Comparison of ENCODE assay signal across 9 cellular contexts in genomic region chr1:204523605-204524215, GRCh38. TPM values are rescaled to one million over a fixed set of nuclear protein-coding genes. Genes with fewer than 3 reads are reported as not detected.
A peak's percentile ranks its signal among the peaks of the same experiment; 100 is the strongest.
DNase-seq lines count a peak whose midpoint lies in the region; ATAC-seq and TF ChIP-seq lines count a peak whose summit lies in the region.
"Had no signal": no experiment of that assay in that cellular context is flagged by ENCODE, and none has a peak within 500 bp of the region (broad histone marks: within the 10 kb centered on the region; RNA-seq: fewer than 3 reads in every experiment).

No MANE protein-coding gene starts in this region.

- intact Hi-C loops in CD4-positive, alpha-beta T cell (cut with DNase I, micrococcal nuclease), result loop anchor here (2.0 to 5.0 kb wide), 2 partner anchors 19 to 39 kb away; no protein-coding TSS in a partner anchor
- intact Hi-C loops in Caco-2 (cut with micrococcal nuclease; ENCODE audit: unreplicated experiment), result no loop called here

- H2BK5ac ChIP-seq in mesendoderm (ENCODE audit: low read length), result no peak overlapping the region

- no peak overlapping the region for H3K9ac ChIP-seq in mesendoderm (ENCODE audit: low read length)

- H3K9me3 Mint-ChIP-seq in CD4-positive, alpha-beta T cell, result peaks cover 2% of the 10 kb centered on the region
- H3K9me3 Mint-ChIP-seq in activated CD8-positive, alpha-beta T cell treated with anti-CD3 and anti-CD28 coated beads, Interleukin-2, amount 10 ng/mL, durations not matched to agents 7 days and 5 days (ENCODE audit: insufficient read depth), result peaks cover 15% of the 10 kb centered on the region
- H3K9me3 Mint-ChIP-seq in Caco-2 (ENCODE audit: unreplicated experiment), result peaks cover 9% of the 10 kb centered on the region

- no peak overlapping the region for H2AK5ac ChIP-seq in mesendoderm (ENCODE audit: low read length)

- H3K56ac ChIP-seq in mesendoderm (ENCODE audit: low read length), result no peak overlapping the region

- peak overlapping the region; percentile 82 for H3K27ac Mint-ChIP-seq in CD4-positive, alpha-beta T cell
- peak overlapping the region; percentile 9 for H3K27ac Mint-ChIP-seq in activated CD8-positive, alpha-beta T cell treated with anti-CD3 and anti-CD28 coated beads, Interleukin-2, amount 10 ng/mL, durations not matched to agents 7 days and 5 days
- H3K27ac Mint-ChIP-seq in Caco-2 (ENCODE audit: unreplicated experiment), result no peak overlapping the region

- H3K27ac ChIP-seq in CD4-positive, alpha-beta T cell (ENCODE audit: low read depth, low read length), result no peak overlapping the region
- H3K27ac ChIP-seq in HEK293 (ENCODE audit: extremely low read depth, low read depth, low read length) (no peak overlapping the region), mesendoderm (ENCODE audit: low read depth, low read length) (no peak overlapping the region)

- no peak overlapping the region for H4K5ac ChIP-seq in mesendoderm (ENCODE audit: low read length)

- peaks cover 15% of the 10 kb centered on the region for H3K79me1 ChIP-seq in mesendoderm (ENCODE audit: low read length)

- H3K18ac ChIP-seq in mesendoderm (ENCODE audit: low read length), result no peak overlapping the region

- no peak overlapping the region for H3K4ac ChIP-seq in mesendoderm (ENCODE audit: low read depth, low read length)

- no peaks in the 10 kb centered on the region for H3K27me3 ChIP-seq in CD4-positive, alpha-beta T cell (ENCODE audit: control insufficient read depth, insufficient read depth, low read length)
- H3K27me3 ChIP-seq in mesendoderm (ENCODE audit: insufficient read depth, low read length, poor library complexity) (no peaks in the 10 kb centered on the region), Caco-2 (replicated peaks; ENCODE audit: control insufficient read depth, insufficient read depth, low read length) (no peaks in the 10 kb centered on the region)

- peaks cover 37% of the 10 kb centered on the region for H3K79me2 ChIP-seq in mesendoderm (ENCODE audit: control insufficient read depth, insufficient read depth, low read length)

- H3K4me1 Mint-ChIP-seq in CD4-positive, alpha-beta T cell (ENCODE audit: low read depth), result peaks cover 65% of the 10 kb centered on the region
- H3K4me1 Mint-ChIP-seq in activated CD8-positive, alpha-beta T cell treated with anti-CD3 and anti-CD28 coated beads, Interleukin-2, amount 10 ng/mL, durations not matched to agents 7 days and 5 days (ENCODE audit: low read depth), result peaks cover 45% of the 10 kb centered on the region
- H3K4me1 Mint-ChIP-seq in Caco-2 (ENCODE audit: low read depth, unreplicated experiment), result peaks cover 5% of the 10 kb centered on the region

- BruUV-seq in Caco-2 (replicated peaks; lab: Mats Ljungman, UMichigan), result no TSS peak

- H2BK120ac ChIP-seq in mesendoderm (ENCODE audit: low read depth, low read length), result no peak overlapping the region

- CTCF ChIA-PET in CD4-positive, alpha-beta T cell (lab: Charles Lee), result interaction anchor here (1.5 to 2.2 kb wide), 3 partner anchors 21 to 284 kb away, joined by 4 to 7 read pairs (median 6); no protein-coding TSS in a partner anchor
- CTCF ChIA-PET in HEK293 (lab: Yijun Ruan, JAX) (interaction anchor here (0.6 to 1.2 kb wide), 3 partner anchors 15 to 93 kb away, joined by 3 to 5 read pairs (median 5); no protein-coding TSS in a partner anchor), Caco-2 (lab: Charles Lee) (no interaction called here)
- CTCF ChIA-PET in activated CD8-positive, alpha-beta T cell treated with anti-CD3 and anti-CD28 coated beads, Interleukin-2, amount 10 ng/mL, durations not matched to agents 7 days and 5 days (lab: Charles Lee), result interaction anchor here (0.6 to 4.2 kb wide), 9 partner anchors 20 to 283 kb away, joined by 3 to 16 read pairs (median 4); no protein-coding TSS in a partner anchor

- H2BK15ac ChIP-seq in mesendoderm (replicated peaks; ENCODE audit: low read depth), result no peak overlapping the region

- peaks cover 77% of the 10 kb centered on the region for H3K36me3 Mint-ChIP-seq in CD4-positive, alpha-beta T cell (ENCODE audit: low read depth)
- H3K36me3 Mint-ChIP-seq in activated CD8-positive, alpha-beta T cell treated with anti-CD3 and anti-CD28 coated beads, Interleukin-2, amount 10 ng/mL, durations not matched to agents 7 days and 5 days (ENCODE audit: low read depth), result peaks cover 64% of the 10 kb centered on the region
- H3K36me3 Mint-ChIP-seq in Caco-2 (ENCODE audit: insufficient read depth, unreplicated experiment), result peaks cover 66% of the 10 kb centered on the region

- peaks cover 26 to 52% of the 10 kb centered on the region in 2 experiments; a peak in 2 of 3 replicates for H3K36me3 ChIP-seq in HEK293 (ENCODE audit: control insufficient read depth in 2 of 2, insufficient read depth in 1 of 2, low read length in 2 of 2)
- peaks cover 2% of the 10 kb centered on the region for H3K36me3 ChIP-seq in mesendoderm (ENCODE audit: control insufficient read depth, insufficient read depth, low read length)
- no peaks in the 10 kb centered on the region; the same call in 1 of the 2 replicates for H3K36me3 ChIP-seq in Caco-2 (ENCODE audit: control insufficient read depth, insufficient read depth, low read length)

- H4K8ac ChIP-seq in mesendoderm (ENCODE audit: low read depth, low read length), result no peak overlapping the region

- peak overlapping the region; percentile 54 for H3K4me3 Mint-ChIP-seq in CD4-positive, alpha-beta T cell
- H3K4me3 Mint-ChIP-seq in activated CD8-positive, alpha-beta T cell treated with anti-CD3 and anti-CD28 coated beads, Interleukin-2, amount 10 ng/mL, durations not matched to agents 7 days and 5 days, result no peak overlapping the region
- no peak overlapping the region for H3K4me3 Mint-ChIP-seq in Caco-2 (ENCODE audit: unreplicated experiment)

- no peaks in the 10 kb centered on the region for H3K9me3 ChIP-seq in CD4-positive, alpha-beta T cell (ENCODE audit: control insufficient read depth, low read length)
- H3K9me3 ChIP-seq in HEK293 (ENCODE audit: control insufficient read depth, insufficient read depth, low read depth, low read length), result no peaks in the 10 kb centered on the region
- H3K9me3 ChIP-seq in Caco-2, result peaks cover 10% of the 10 kb centered on the region

- H3K23ac ChIP-seq in mesendoderm (ENCODE audit: low read length), result no peak overlapping the region

- no peaks in the 10 kb centered on the region for H3K4me1 ChIP-seq in HEK293 (ENCODE audit: control insufficient read depth, insufficient read depth, low read length)
- no peaks in the 10 kb centered on the region for H3K4me1 ChIP-seq in mesendoderm (ENCODE audit: control insufficient read depth, low read depth, low read length)
- H3K4me1 ChIP-seq in Caco-2, result 0 out of 2 replicates have a peak, but pooled peaks cover 7% of the 10 kb centered on the region

- no peak overlapping the region for H3K4me2 ChIP-seq in mesendoderm (ENCODE audit: low read length)

- POLR2A ChIA-PET in CD4-positive, alpha-beta T cell (lab: Charles Lee), result interaction anchor here (1.8 to 5.7 kb wide), 3 partner anchors 11 to 29 kb away, joined by 4 to 50 read pairs (median 7); partner anchors contain the start of gene PIK3C2B
- POLR2A ChIA-PET in HEK293 (lab: Yijun Ruan, JAX), result interaction anchor here (1.0 kb wide), 1 partner anchor 18 kb away, joined by 3 read pairs; no protein-coding TSS in a partner anchor
- POLR2A ChIA-PET in activated CD8-positive, alpha-beta T cell treated with anti-CD3 and anti-CD28 coated beads, Interleukin-2, amount 10 ng/mL, durations not matched to agents 7 days and 5 days (lab: Charles Lee), result interaction anchor here (0.8 to 1.4 kb wide), 3 partner anchors 8 to 30 kb away, joined by 3 to 5 read pairs (median 4); partner anchors contain the start of gene MDM4
- POLR2A ChIA-PET in Caco-2 (lab: Charles Lee), result no interaction called here

- H3K27me3 Mint-ChIP-seq in CD4-positive, alpha-beta T cell, result no peaks in the 10 kb centered on the region
- H3K27me3 Mint-ChIP-seq in activated CD8-positive, alpha-beta T cell treated with anti-CD3 and anti-CD28 coated beads, Interleukin-2, amount 10 ng/mL, durations not matched to agents 7 days and 5 days (ENCODE audit: low read depth), result no peaks in the 10 kb centered on the region
- H3K27me3 Mint-ChIP-seq in Caco-2 (ENCODE audit: insufficient read depth, unreplicated experiment), result no peaks in the 10 kb centered on the region

- WGBS in mesendoderm (ENCODE audit: extremely low coverage, insufficient coverage, low lambda C conversion rate), result no CpG with 5 or more reads among the region's 9 CpGs

- no peak for TF ChIP-seq CTCF in CD4-positive, alpha-beta T cell (IDR thresholded peaks at IDR 0.05)
- TF ChIP-seq CTCF in HEK293 (tag by site-specific recombination; IDR thresholded peaks at IDR 0.05) (no peak), Caco-2 (IDR thresholded peaks at IDR 0.05; ENCODE audit: insufficient read depth in 1 of 2, low read depth in 1 of 2, low read length in 1 of 2, severe bottlenecking in 1 of 2, unreplicated experiment in 1 of 2) (no peak)

- ATAC-seq in CD4-positive, alpha-beta T cell (ENCODE audit: poor library complexity), result no peak
- no peak for ATAC-seq in activated CD8-positive, alpha-beta T cell treated with anti-CD3 and anti-CD28 coated beads, Interleukin-2, amount 10 ng/mL, durations not matched to agents 7 days and 5 days
- no peak for ATAC-seq in HG02642 (IDR thresholded peaks at IDR 0.05; ENCODE audit: poor library complexity, unreplicated experiment)

- H3K4me3 ChIP-seq in HEK293 (ENCODE audit: low read depth, low read length) (no peak overlapping the region), mesendoderm (ENCODE audit: low read length) (no peak overlapping the region), Caco-2 (ENCODE audit: low read depth, low read length) (no peak overlapping the region)

- DNase-seq in CD4-positive, alpha-beta T cell, result no peak
- DNase-seq in activated CD8-positive, alpha-beta T cell treated with anti-CD3 and anti-CD28 coated beads, Interleukin-2, amount 10 ng/mL, durations not matched to agents 7 days and 5 days, result no peak
- DNase-seq in mesendoderm, result peak; percentile 48
- DNase-seq in Caco-2, result no peak
- DNase-seq in cortex of kidney (lab: John Stamatoyannopoulos, UW), result no peak
- DNase-seq in HUDEP-2 (lab: John Stamatoyannopoulos, UW; ENCODE audit: unreplicated experiment in 76 of 76), result no peak
- DNase-seq: GDM1 had no signal

RNA-seq across cellular contexts. Expression of gene MDM4, which starts 7.5 kb away (rescaled TPM):
- total RNA-seq in CD4-positive, alpha-beta T cell, result 100 to 1,000 TPM; 260 to 266 TPM
- total RNA-seq in activated CD8-positive, alpha-beta T cell treated with anti-CD3 and anti-CD28 coated beads, Interleukin-2, amount 10 ng/mL, durations not matched to agents 7 days and 5 days, result 10 to 100 TPM; 72.2 to 72.4 TPM
- polyA plus RNA-seq in mesendoderm (2013, experiment 1 of 2), result 10.9 TPM
- polyA plus RNA-seq in mesendoderm (2013, experiment 2 of 2), result 10.7 TPM
- total RNA-seq in Caco-2 (2022), result 56.5 and 58.9 TPM in 2 replicates

RNA-seq across cellular contexts. Expression of gene PIK3C2B, which starts 29.1 kb away (rescaled TPM):
- total RNA-seq in CD4-positive, alpha-beta T cell, result 10 to 100 TPM; 25.5 to 27.1 TPM
- 10 to 100 TPM; 26.2 to 28.4 TPM for total RNA-seq in activated CD8-positive, alpha-beta T cell treated with anti-CD3 and anti-CD28 coated beads, Interleukin-2, amount 10 ng/mL, durations not matched to agents 7 days and 5 days
- 6.1 TPM for polyA plus RNA-seq in mesendoderm (2013, experiment 1 of 2)
- polyA plus RNA-seq in mesendoderm (2013, experiment 2 of 2), result 6.1 TPM
- 24.7 and 28.5 TPM in 2 replicates for total RNA-seq in Caco-2 (2022)
